ENCODE assay signal across 18 cellular contexts in the genomic region with DNA sequence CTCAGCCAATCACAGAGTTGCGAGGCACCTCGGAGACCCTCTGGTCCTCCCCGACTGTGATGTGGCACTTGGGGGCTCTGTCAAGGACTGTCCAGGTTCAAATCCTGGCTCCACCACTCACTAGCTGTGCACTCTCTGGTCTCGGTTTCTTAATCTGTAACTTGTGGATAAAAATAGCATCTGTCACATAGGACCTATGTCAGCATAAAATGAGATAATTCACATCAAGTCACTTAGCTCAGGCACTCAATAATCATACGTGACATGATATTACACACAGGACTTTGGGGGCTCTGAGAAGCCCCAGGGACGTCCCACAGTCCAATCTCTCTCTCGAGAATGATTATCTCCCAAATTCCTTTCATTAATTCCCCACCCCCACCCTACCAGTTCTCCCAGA.
DNase-seq lines count a peak whose midpoint lies in the region; ATAC-seq, FAIRE-seq and TF ChIP-seq lines count a peak whose summit lies in the region.
"Had no signal": no experiment of that assay in that cellular context is flagged by ENCODE, and none has a peak within 500 bp of the region (broad histone marks: within the 10 kb centered on the region; RNA-seq: fewer than 3 reads in every experiment).

No MANE protein-coding gene starts in this region.

- H3K4me1 Mint-ChIP-seq in stimulated activated effector memory CD8-positive, alpha-beta T cell treated with anti-CD3 and anti-CD28 coated beads, Interleukin-12 subunit alpha, Interleukin-12 subunit beta, amount 100 ng/mL, for 72 hours: no peaks in the 10 kb centered on the region
- H3K4me1 Mint-ChIP-seq in stimulated activated naive CD8-positive, alpha-beta T cell treated with anti-CD3 and anti-CD28 coated beads, Interleukin-15, amount 100 ng/mL, for 72 hours: no peaks in the 10 kb centered on the region

- H3K4me3 ChIP-seq in HepG2 (replicated peaks in 1 of 3; ENCODE audit: insufficient read depth in 1 of 3, low read depth in 2 of 3, low read length in 3 of 3) (no peak overlapping the region), right lobe of liver (no peak overlapping the region), muscle layer of colon (ENCODE audit: low read depth in 1 of 2, low read length in 2 of 2) (no peak overlapping the region)
- H3K4me3 ChIP-seq: SJCRH30 had no signal

- H3K9ac ChIP-seq in HepG2 (ENCODE audit: insufficient read depth, low read depth, low read length): no peak overlapping the region
- H3K9ac ChIP-seq in muscle layer of colon (ENCODE audit: low read length): no peak overlapping the region

- no peaks in the 10 kb centered on the region for H3K9me3 Mint-ChIP-seq in stimulated activated effector memory CD8-positive, alpha-beta T cell treated with anti-CD3 and anti-CD28 coated beads, Interleukin-12 subunit alpha, Interleukin-12 subunit beta, amount 100 ng/mL, for 72 hours
- no peaks in the 10 kb centered on the region for H3K9me3 Mint-ChIP-seq in stimulated activated naive CD8-positive, alpha-beta T cell treated with anti-CD3 and anti-CD28 coated beads, Interleukin-15, amount 100 ng/mL, for 72 hours

- no peak for TF ChIP-seq CTCF in HepG2 (CRISPR knock-in tag; IDR thresholded peaks at IDR 0.05)
- no peak for TF ChIP-seq CTCF in right lobe of liver (IDR thresholded peaks at IDR 0.05)

- H3K27me3 ChIP-seq in HepG2 (ENCODE audit: control insufficient read depth in 1 of 2, insufficient read depth in 2 of 2, low read length in 2 of 2): peaks cover 0 to 5% of the 10 kb centered on the region in 2 experiments; a peak in 1 of 5 replicates
- no peaks in the 10 kb centered on the region for H3K27me3 ChIP-seq in right lobe of liver
- H3K27me3 ChIP-seq in muscle layer of colon (ENCODE audit: control insufficient read depth in 1 of 2, insufficient read depth in 2 of 2, low read length in 2 of 2): no peaks in the 10 kb centered on the region
- H3K27me3 ChIP-seq: BE2C, SJCRH30 had no signal

- no peaks in the 10 kb centered on the region for H3K79me2 ChIP-seq in HepG2 (ENCODE audit: insufficient read depth, low read length)

- H3K4me2 ChIP-seq in HepG2 (ENCODE audit: low read depth, low read length): no peak overlapping the region

- no TSS peak for BruUV-seq in HepG2 (replicated peaks; lab: Mats Ljungman, UMichigan)

- no peak for TF ChIP-seq POLR2A in HepG2 (IDR thresholded peaks at IDR 0.05; ENCODE audit: insufficient read depth in 1 of 2, low read depth in 2 of 2, low read length in 2 of 2)
- TF ChIP-seq POLR2A in right lobe of liver (IDR thresholded peaks at IDR 0.05): no peak

- FAIRE-seq in HepG2 (lab: Jason Lieb, UNC): no peak
- no peak for FAIRE-seq in RCC 7860 (lab: Jason Lieb, UNC)

- POLR2A ChIA-PET in HepG2 (lab: Yijun Ruan, JAX): no interaction called here

- DNase-seq in HepG2 (ENCODE audit: low spot score) (no peak), right lobe of liver (no peak), RCC 7860 (ENCODE audit: low spot score) (no peak), NOMO-1 treated with dmso at 0.1 percent for 144 hours (lab: John Stamatoyannopoulos, UW; ENCODE audit: unreplicated experiment) (no peak), kidney tubule cell (ENCODE audit: low spot score) (no peak)
- no peak for DNase-seq in stimulated activated effector memory CD8-positive, alpha-beta T cell treated with anti-CD3 and anti-CD28 coated beads, Interleukin-12 subunit alpha, Interleukin-12 subunit beta, amount 100 ng/mL, for 72 hours (ENCODE audit: low spot score in 2 of 2)
- DNase-seq in stimulated activated naive CD8-positive, alpha-beta T cell treated with anti-CD3 and anti-CD28 coated beads, Interleukin-15, amount 100 ng/mL, for 72 hours: no peak
- DNase-seq: BE2C, DMS79, H7, KG1, NCI-H1092, NCI-H1436 treated with DMSO at 0.1 percent for 48 hours, NCI-H2029, NCI-H2227 treated with DMSO at 0.1 percent for 48 hours, NCI-H510A, SJCRH30 had no signal

- intact Hi-C loops in HepG2 (cut with micrococcal nuclease; ENCODE audit: unreplicated experiment) (no loop called here), right lobe of liver (cut with DNase I) (no loop called here)

- TF ChIP-seq EP300 in HepG2 (IDR thresholded peaks at IDR 0.05; ENCODE audit: low read depth in 2 of 2, low read length in 2 of 2) (no peak), HepG2 (CRISPR knock-in tag; IDR thresholded peaks at IDR 0.05; ENCODE audit: borderline replicate concordance) (no peak)

- WGBS in HepG2 (ENCODE audit: low lambda C conversion rate): 51% methylated on average over 7 of the region's 7 CpGs
- 80% methylated on average over 7 of the region's 7 CpGs for WGBS in right lobe of liver (ENCODE audit: insufficient coverage, low coverage, low lambda C conversion rate, missing lambda C conversion rate)

- CTCF ChIA-PET in HepG2 (lab: Yijun Ruan, JAX; ENCODE audit: low intra/inter-chr PET ratio, low total read pairs): no interaction called here

- no peak overlapping the region for H3K27ac ChIP-seq in HepG2 (ENCODE audit: extremely low read length, insufficient read depth, low read length)
- no peak overlapping the region for H3K27ac ChIP-seq in right lobe of liver
- H3K27ac ChIP-seq in muscle layer of colon (ENCODE audit: low read depth, low read length): peak overlapping the region; percentile 85
- H3K27ac ChIP-seq: SJCRH30 had no signal

- H3K27me3 Mint-ChIP-seq in stimulated activated naive CD8-positive, alpha-beta T cell treated with anti-CD3 and anti-CD28 coated beads, Interleukin-15, amount 100 ng/mL, for 72 hours: no peaks in the 10 kb centered on the region

- H3K4me1 ChIP-seq in HepG2 (ENCODE audit: insufficient read depth, low read length) (peaks cover 17% of the 10 kb centered on the region), right lobe of liver (peaks cover 0 to 6% (median 0%) of the 10 kb centered on the region in 4 donors), muscle layer of colon (ENCODE audit: insufficient read depth, low read length) (peaks cover 66% of the 10 kb centered on the region)
- H3K4me1 ChIP-seq: SJCRH30 had no signal

- no peaks in the 10 kb centered on the region for H3K36me3 ChIP-seq in HepG2 (replicated peaks in 1 of 2; ENCODE audit: control insufficient read depth in 1 of 2, insufficient read depth in 2 of 2, low read length in 2 of 2)
- no peaks in the 10 kb centered on the region for H3K36me3 ChIP-seq in right lobe of liver
- H3K36me3 ChIP-seq in muscle layer of colon (ENCODE audit: insufficient read depth, low read length): no peaks in the 10 kb centered on the region
- H3K36me3 ChIP-seq: BE2C, SJCRH30 had no signal

- peak overlapping the region; percentile 16 for H3K27ac Mint-ChIP-seq in stimulated activated effector memory CD8-positive, alpha-beta T cell treated with anti-CD3 and anti-CD28 coated beads, Interleukin-12 subunit alpha, Interleukin-12 subunit beta, amount 100 ng/mL, for 72 hours
- peak overlapping the region in 1 of 2 donors; percentile 15 for H3K27ac Mint-ChIP-seq in stimulated activated naive CD8-positive, alpha-beta T cell treated with anti-CD3 and anti-CD28 coated beads, Interleukin-15, amount 100 ng/mL, for 72 hours

- H2AFZ ChIP-seq in HepG2 (ENCODE audit: low read length): no peak overlapping the region

- H3K9me3 ChIP-seq in HepG2 (ENCODE audit: low read length) (no peaks in the 10 kb centered on the region), right lobe of liver (no peaks in the 10 kb centered on the region), muscle layer of colon (ENCODE audit: low read length) (no peaks in the 10 kb centered on the region)
- H3K9me3 ChIP-seq: BE2C, SJCRH30 had no signal

- H4K20me1 ChIP-seq in HepG2 (ENCODE audit: insufficient read depth, low read length): no peaks in the 10 kb centered on the region

- in situ Hi-C loops in HepG2 (cut with HindIII; ENCODE audit: extremely low pct_ligation_motif_present, low pct_unique_long_range_greater_than_20kb): no loop called here

- no peak for ATAC-seq in HepG2
- no peak for ATAC-seq in right lobe of liver
- no peak for ATAC-seq in stimulated activated effector memory CD8-positive, alpha-beta T cell treated with anti-CD3 and anti-CD28 coated beads, Interleukin-12 subunit alpha, Interleukin-12 subunit beta, amount 100 ng/mL, for 72 hours
- ATAC-seq in stimulated activated naive CD8-positive, alpha-beta T cell treated with anti-CD3 and anti-CD28 coated beads, Interleukin-15, amount 100 ng/mL, for 72 hours: no peak

- TF ChIP-seq RAD21 in HepG2 (CRISPR knock-in tag; IDR thresholded peaks at IDR 0.05): no peak

- H3K4me3 Mint-ChIP-seq in stimulated activated effector memory CD8-positive, alpha-beta T cell treated with anti-CD3 and anti-CD28 coated beads, Interleukin-12 subunit alpha, Interleukin-12 subunit beta, amount 100 ng/mL, for 72 hours: no peak overlapping the region
- no peak overlapping the region for H3K4me3 Mint-ChIP-seq in stimulated activated naive CD8-positive, alpha-beta T cell treated with anti-CD3 and anti-CD28 coated beads, Interleukin-15, amount 100 ng/mL, for 72 hours

- H3K36me3 Mint-ChIP-seq in stimulated activated effector memory CD8-positive, alpha-beta T cell treated with anti-CD3 and anti-CD28 coated beads, Interleukin-12 subunit alpha, Interleukin-12 subunit beta, amount 100 ng/mL, for 72 hours: no peaks in the 10 kb centered on the region

TF ChIP-seq in HepG2, 621 proteins besides CTCF, POLR2A, EP300 and RAD21 (continues in another document):
- TF ChIP-seq MAFF (IDR thresholded peaks at IDR 0.05; ENCODE audit: low read depth, low read length): peak; percentile 61; the same call in 1 of the 2 replicates
- TF ChIP-seq THAP11 (CRISPR knock-in tag; IDR thresholded peaks at IDR 0.05): no peak
- no peak for TF ChIP-seq ZNF841 (CRISPR knock-in tag; IDR thresholded peaks at IDR 0.05; ENCODE audit: borderline replicate concordance)
